In the genomic region with DNA sequence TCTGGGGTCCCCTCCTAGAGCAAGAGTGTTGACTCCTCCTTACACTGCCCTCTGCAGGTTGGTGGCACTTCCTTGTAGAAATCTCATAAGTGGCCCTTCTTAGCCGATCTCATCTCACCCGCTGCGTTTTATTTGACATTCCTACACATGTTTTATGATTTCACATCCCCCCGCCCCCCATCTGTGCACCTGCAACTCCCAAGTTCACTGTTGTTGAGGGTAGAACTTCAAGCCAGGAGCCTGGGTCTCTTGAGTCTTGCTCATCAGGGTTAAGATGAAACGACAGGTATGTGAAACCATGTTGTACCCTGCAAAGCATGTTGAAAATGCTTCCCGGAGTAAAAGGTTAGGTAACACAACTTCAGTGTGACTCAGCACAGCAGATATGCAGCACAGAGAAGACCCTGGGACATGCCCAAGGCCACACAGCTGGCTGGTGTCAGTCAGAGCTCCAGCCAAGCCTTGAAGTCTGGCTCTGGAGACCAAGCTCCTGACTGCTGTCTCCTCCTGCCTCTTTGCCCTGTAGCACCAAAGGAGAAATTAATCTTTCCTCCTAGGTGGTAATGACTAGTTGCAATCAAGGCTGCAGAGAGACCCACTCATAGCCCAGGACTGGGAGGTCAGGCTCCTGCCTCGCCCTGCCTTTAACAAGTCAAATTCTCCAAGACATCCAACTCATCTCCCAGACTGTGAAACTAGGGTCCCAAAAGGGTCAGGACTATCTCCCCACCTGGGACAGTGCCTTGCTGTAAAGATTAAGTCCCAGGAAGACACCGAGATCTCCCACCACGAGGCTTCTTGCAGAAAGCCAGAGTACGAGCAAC, we compare ENCODE assay signal across 8 cellular contexts.
DNase-seq lines count a peak whose midpoint lies in the region; ATAC-seq, FAIRE-seq and TF ChIP-seq lines count a peak whose summit lies in the region.

No MANE protein-coding gene starts in this region.

- H3K4me1 ChIP-seq in SJCRH30, result peaks cover 27% of the 10 kb centered on the region
- H3K4me1 ChIP-seq in effector memory CD4-positive, alpha-beta T cell (ENCODE audit: control insufficient read depth, insufficient read depth, low read length, poor library complexity, severe bottlenecking), result no peaks in the 10 kb centered on the region

- TF ChIP-seq POLR2A in GM12891 (IDR thresholded peaks at IDR 0.05; ENCODE audit: low read depth, low read length), result no peak

- peak; percentile 49 for TF ChIP-seq CTCF in epithelial cell of esophagus (IDR thresholded peaks at IDR 0.05; ENCODE audit: insufficient read depth, low read depth, low read length, missing control alignments)

- peak overlapping the region; percentile 19 for H3K4me3 ChIP-seq in SJCRH30
- H3K4me3 ChIP-seq in epithelial cell of esophagus (ENCODE audit: low read length), result no peak overlapping the region
- no peak overlapping the region for H3K4me3 ChIP-seq in effector memory CD4-positive, alpha-beta T cell (ENCODE audit: insufficient read depth, low read depth, low read length, poor library complexity, severe bottlenecking)

- H3K27ac ChIP-seq in SJCRH30, result peak overlapping the region; percentile 31
- no peak overlapping the region for H3K27ac ChIP-seq in effector memory CD4-positive, alpha-beta T cell (ENCODE audit: insufficient read depth, low read length, poor library complexity, severe bottlenecking)

- no peak for FAIRE-seq in GM12891 (lab: Jason Lieb, UNC)

- no peaks in the 10 kb centered on the region for H3K27me3 ChIP-seq in SJCRH30
- H3K27me3 ChIP-seq in effector memory CD4-positive, alpha-beta T cell (replicated peaks; ENCODE audit: control insufficient read depth, insufficient read depth, low read length, poor library complexity, severe bottlenecking), result no peaks in the 10 kb centered on the region

- H3K36me3 ChIP-seq in SJCRH30, result peaks cover 3% of the 10 kb centered on the region; the same call in 1 of the 2 replicates
- no peaks in the 10 kb centered on the region for H3K36me3 ChIP-seq in effector memory CD4-positive, alpha-beta T cell (ENCODE audit: control insufficient read depth, insufficient read depth, low read length)

- ATAC-seq in GM18909 (IDR thresholded peaks at IDR 0.05; ENCODE audit: poor library complexity, unreplicated experiment), result no peak
- no peak for ATAC-seq in HG03175 (IDR thresholded peaks at IDR 0.05; ENCODE audit: unreplicated experiment)

- no peaks in the 10 kb centered on the region for H3K9me3 ChIP-seq in SJCRH30 (replicated peaks)
- no peaks in the 10 kb centered on the region for H3K9me3 ChIP-seq in effector memory CD4-positive, alpha-beta T cell (ENCODE audit: control insufficient read depth, low read length)

- DNase-seq in AG08396 (ENCODE audit: low spot score) (peak; percentile 73), GM12891 (ENCODE audit: insufficient read length, low spot score) (peak; percentile 48), SJCRH30 (peak; percentile 79 to 81), epithelial cell of esophagus (ENCODE audit: low read depth) (peak; percentile 80), myocyte (ENCODE audit: low read depth) (peak; percentile 66)
- no peak for DNase-seq in effector memory CD4-positive, alpha-beta T cell

TF ChIP-seq in GM12891, 5 proteins besides CTCF, POLR2A, EP300 and RAD21:
- TF ChIP-seq POU2F2 (IDR thresholded peaks at IDR 0.05; ENCODE audit: low read depth, low read length) (no peak), SPI1 (IDR thresholded peaks at IDR 0.05; ENCODE audit: low read depth, low read length) (0 out of 2 replicates have a peak, but pooled peaks have one; percentile 15)

Comparison
In these comparisons a context has a peak if more than half of its experiments do, and no peak if none do; other contexts are left out.
1. DNase-seq: peak in AG08396 (single experiment), GM12891 (single experiment), SJCRH30 (2 of 2), epithelial cell of esophagus (single experiment) and myocyte (single experiment); none in effector memory CD4-positive, alpha-beta T cell (0 of 3).